ENCODE assay signal across 1 cellular context in the genomic region with DNA sequence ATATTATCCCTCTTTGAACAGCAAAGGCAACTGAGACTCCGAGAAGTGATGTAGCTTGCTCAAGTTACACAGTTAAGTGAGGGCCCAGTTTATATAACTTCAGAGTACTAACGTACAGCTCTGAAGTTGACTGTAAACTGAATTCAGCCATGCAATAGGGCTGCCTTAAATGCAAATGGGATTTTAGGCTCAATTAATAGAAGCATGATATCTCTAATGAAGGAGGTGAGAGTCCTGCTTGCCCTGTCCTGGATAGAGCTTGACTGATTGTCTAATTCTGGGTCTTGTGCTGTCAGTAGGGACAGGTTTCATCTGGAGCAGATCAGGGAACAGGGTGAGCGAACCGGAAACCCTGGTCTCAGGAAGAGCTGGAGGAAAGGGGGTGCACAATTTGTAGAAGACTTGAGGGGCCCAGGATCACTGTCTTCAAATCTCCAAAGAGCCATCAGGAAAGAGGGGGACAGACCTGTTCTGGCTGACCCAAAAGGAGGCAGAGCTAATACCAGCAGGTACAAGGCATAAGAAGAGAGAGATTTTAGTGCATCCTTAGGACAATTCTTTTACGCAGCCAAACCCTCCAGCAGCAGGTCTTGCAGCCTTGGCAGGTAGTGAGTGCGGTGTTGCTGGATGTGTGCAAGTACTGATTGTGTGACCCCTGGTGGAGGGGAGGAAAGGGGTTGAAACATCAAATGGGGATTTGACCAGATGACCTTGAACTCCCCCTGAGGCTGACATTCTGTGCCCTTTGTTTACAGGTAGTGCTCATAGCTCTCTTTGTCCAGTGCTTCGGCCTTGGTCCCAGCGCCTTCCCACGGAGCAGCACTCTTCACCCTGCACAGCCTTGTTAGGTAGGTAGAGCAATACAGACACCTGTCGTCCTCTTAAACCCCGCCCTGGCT.
TF ChIP-seq lines count a peak whose summit lies in the region.

No MANE protein-coding gene starts in this region.

TF ChIP-seq in HepG2, 621 proteins besides CTCF, POLR2A, EP300 and RAD21 (continued from another document and continues in another):
- TF ChIP-seq, protein P1, sequence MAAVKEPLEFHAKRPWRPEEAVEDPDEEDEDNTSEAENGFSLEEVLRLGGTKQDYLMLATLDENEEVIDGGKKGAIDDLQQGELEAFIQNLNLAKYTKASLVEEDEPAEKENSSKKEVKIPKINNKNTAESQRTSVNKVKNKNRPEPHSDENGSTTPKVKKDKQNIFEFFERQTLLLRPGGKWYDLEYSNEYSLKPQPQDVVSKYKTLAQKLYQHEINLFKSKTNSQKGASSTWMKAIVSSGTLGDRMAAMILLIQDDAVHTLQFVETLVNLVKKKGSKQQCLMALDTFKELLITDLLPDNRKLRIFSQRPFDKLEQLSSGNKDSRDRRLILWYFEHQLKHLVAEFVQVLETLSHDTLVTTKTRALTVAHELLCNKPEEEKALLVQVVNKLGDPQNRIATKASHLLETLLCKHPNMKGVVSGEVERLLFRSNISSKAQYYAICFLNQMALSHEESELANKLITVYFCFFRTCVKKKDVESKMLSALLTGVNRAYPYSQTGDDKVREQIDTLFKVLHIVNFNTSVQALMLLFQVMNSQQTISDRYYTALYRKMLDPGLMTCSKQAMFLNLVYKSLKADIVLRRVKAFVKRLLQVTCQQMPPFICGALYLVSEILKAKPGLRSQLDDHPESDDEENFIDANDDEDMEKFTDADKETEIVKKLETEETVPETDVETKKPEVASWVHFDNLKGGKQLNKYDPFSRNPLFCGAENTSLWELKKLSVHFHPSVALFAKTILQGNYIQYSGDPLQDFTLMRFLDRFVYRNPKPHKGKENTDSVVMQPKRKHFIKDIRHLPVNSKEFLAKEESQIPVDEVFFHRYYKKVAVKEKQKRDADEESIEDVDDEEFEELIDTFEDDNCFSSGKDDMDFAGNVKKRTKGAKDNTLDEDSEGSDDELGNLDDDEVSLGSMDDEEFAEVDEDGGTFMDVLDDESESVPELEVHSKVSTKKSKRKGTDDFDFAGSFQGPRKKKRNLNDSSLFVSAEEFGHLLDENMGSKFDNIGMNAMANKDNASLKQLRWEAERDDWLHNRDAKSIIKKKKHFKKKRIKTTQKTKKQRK (IDR thresholded peaks at IDR 0.05; ENCODE audit: low read length) = no peak
- TF ChIP-seq PHF21A (CRISPR knock-in tag; IDR thresholded peaks at IDR 0.05) (no peak), TAF15 (IDR thresholded peaks at IDR 0.05; ENCODE audit: low read depth, low read length, poor library complexity, severe bottlenecking) (no peak), ZNF567 (CRISPR knock-in tag; IDR thresholded peaks at IDR 0.05; ENCODE audit: borderline replicate concordance) (no peak), ZNF768 (CRISPR knock-in tag; IDR thresholded peaks at IDR 0.05) (no peak), NAIF1 (CRISPR knock-in tag; IDR thresholded peaks at IDR 0.05; ENCODE audit: borderline replicate concordance) (no peak), ZFYVE20 (CRISPR knock-in tag; IDR thresholded peaks at IDR 0.05; ENCODE audit: borderline replicate concordance, low read depth) (no peak), ZMAT3 (CRISPR knock-in tag; conservative IDR thresholded peaks at IDR 0.05) (peak; percentile 49; the same call in 1 of the 2 replicates), ZNF879 (CRISPR knock-in tag; IDR thresholded peaks at IDR 0.05) (0 out of 2 replicates have a peak, but pooled peaks have one; percentile 41), FOXP1 (IDR thresholded peaks at IDR 0.05) (peak; percentile 67), FOXP1 (CRISPR knock-in tag; IDR thresholded peaks at IDR 0.05) (peak; percentile 88), PRMT3 (CRISPR knock-in tag; IDR thresholded peaks at IDR 0.05; ENCODE audit: borderline replicate concordance, low read depth) (no peak; the same call in 1 of the 2 replicates), ZFP36L1 (CRISPR knock-in tag; IDR thresholded peaks at IDR 0.05) (no peak), ZNF652 (CRISPR knock-in tag; IDR thresholded peaks at IDR 0.05; ENCODE audit: borderline replicate concordance, low read depth) (0 out of 2 replicates have a peak, but pooled peaks have one; percentile 27), ZNF570 (CRISPR knock-in tag; IDR thresholded peaks at IDR 0.05; ENCODE audit: borderline replicate concordance) (no peak), ZNF589 (CRISPR knock-in tag; conservative IDR thresholded peaks at IDR 0.05) (no peak), ZNF780A (CRISPR knock-in tag; IDR thresholded peaks at IDR 0.05) (no peak), AGO2 (optimal IDR thresholded peaks at IDR 0.05; ENCODE audit: low read depth, low read length) (no peak), ZNF34 (CRISPR knock-in tag; IDR thresholded peaks at IDR 0.05; ENCODE audit: borderline replicate concordance) (no peak), ZNF557 (CRISPR knock-in tag; IDR thresholded peaks at IDR 0.05) (no peak)
- TF ChIP-seq, protein P2, sequence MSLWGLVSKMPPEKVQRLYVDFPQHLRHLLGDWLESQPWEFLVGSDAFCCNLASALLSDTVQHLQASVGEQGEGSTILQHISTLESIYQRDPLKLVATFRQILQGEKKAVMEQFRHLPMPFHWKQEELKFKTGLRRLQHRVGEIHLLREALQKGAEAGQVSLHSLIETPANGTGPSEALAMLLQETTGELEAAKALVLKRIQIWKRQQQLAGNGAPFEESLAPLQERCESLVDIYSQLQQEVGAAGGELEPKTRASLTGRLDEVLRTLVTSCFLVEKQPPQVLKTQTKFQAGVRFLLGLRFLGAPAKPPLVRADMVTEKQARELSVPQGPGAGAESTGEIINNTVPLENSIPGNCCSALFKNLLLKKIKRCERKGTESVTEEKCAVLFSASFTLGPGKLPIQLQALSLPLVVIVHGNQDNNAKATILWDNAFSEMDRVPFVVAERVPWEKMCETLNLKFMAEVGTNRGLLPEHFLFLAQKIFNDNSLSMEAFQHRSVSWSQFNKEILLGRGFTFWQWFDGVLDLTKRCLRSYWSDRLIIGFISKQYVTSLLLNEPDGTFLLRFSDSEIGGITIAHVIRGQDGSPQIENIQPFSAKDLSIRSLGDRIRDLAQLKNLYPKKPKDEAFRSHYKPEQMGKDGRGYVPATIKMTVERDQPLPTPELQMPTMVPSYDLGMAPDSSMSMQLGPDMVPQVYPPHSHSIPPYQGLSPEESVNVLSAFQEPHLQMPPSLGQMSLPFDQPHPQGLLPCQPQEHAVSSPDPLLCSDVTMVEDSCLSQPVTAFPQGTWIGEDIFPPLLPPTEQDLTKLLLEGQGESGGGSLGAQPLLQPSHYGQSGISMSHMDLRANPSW (CRISPR knock-in tag; IDR thresholded peaks at IDR 0.05; ENCODE audit: borderline replicate concordance) = no peak
- TF ChIP-seq, protein P3, sequence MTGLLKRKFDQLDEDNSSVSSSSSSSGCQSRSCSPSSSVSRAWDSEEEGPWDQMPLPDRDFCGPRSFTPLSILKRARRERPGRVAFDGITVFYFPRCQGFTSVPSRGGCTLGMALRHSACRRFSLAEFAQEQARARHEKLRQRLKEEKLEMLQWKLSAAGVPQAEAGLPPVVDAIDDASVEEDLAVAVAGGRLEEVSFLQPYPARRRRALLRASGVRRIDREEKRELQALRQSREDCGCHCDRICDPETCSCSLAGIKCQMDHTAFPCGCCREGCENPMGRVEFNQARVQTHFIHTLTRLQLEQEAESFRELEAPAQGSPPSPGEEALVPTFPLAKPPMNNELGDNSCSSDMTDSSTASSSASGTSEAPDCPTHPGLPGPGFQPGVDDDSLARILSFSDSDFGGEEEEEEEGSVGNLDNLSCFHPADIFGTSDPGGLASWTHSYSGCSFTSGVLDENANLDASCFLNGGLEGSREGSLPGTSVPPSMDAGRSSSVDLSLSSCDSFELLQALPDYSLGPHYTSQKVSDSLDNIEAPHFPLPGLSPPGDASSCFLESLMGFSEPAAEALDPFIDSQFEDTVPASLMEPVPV (CRISPR knock-in tag; IDR thresholded peaks at IDR 0.05) = 0 out of 2 replicates have a peak, but pooled peaks have one; percentile 21
- TF ChIP-seq, protein P4, sequence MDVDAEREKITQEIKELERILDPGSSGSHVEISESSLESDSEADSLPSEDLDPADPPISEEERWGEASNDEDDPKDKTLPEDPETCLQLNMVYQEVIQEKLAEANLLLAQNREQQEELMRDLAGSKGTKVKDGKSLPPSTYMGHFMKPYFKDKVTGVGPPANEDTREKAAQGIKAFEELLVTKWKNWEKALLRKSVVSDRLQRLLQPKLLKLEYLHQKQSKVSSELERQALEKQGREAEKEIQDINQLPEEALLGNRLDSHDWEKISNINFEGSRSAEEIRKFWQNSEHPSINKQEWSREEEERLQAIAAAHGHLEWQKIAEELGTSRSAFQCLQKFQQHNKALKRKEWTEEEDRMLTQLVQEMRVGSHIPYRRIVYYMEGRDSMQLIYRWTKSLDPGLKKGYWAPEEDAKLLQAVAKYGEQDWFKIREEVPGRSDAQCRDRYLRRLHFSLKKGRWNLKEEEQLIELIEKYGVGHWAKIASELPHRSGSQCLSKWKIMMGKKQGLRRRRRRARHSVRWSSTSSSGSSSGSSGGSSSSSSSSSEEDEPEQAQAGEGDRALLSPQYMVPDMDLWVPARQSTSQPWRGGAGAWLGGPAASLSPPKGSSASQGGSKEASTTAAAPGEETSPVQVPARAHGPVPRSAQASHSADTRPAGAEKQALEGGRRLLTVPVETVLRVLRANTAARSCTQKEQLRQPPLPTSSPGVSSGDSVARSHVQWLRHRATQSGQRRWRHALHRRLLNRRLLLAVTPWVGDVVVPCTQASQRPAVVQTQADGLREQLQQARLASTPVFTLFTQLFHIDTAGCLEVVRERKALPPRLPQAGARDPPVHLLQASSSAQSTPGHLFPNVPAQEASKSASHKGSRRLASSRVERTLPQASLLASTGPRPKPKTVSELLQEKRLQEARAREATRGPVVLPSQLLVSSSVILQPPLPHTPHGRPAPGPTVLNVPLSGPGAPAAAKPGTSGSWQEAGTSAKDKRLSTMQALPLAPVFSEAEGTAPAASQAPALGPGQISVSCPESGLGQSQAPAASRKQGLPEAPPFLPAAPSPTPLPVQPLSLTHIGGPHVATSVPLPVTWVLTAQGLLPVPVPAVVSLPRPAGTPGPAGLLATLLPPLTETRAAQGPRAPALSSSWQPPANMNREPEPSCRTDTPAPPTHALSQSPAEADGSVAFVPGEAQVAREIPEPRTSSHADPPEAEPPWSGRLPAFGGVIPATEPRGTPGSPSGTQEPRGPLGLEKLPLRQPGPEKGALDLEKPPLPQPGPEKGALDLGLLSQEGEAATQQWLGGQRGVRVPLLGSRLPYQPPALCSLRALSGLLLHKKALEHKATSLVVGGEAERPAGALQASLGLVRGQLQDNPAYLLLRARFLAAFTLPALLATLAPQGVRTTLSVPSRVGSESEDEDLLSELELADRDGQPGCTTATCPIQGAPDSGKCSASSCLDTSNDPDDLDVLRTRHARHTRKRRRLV (CRISPR knock-in tag; IDR thresholded peaks at IDR 0.05) = no peak
- TF ChIP-seq, protein P5, sequence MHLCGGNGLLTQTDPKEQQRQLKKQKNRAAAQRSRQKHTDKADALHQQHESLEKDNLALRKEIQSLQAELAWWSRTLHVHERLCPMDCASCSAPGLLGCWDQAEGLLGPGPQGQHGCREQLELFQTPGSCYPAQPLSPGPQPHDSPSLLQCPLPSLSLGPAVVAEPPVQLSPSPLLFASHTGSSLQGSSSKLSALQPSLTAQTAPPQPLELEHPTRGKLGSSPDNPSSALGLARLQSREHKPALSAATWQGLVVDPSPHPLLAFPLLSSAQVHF (CRISPR knock-in tag; IDR thresholded peaks at IDR 0.05) = no peak
- TF ChIP-seq, protein P6, sequence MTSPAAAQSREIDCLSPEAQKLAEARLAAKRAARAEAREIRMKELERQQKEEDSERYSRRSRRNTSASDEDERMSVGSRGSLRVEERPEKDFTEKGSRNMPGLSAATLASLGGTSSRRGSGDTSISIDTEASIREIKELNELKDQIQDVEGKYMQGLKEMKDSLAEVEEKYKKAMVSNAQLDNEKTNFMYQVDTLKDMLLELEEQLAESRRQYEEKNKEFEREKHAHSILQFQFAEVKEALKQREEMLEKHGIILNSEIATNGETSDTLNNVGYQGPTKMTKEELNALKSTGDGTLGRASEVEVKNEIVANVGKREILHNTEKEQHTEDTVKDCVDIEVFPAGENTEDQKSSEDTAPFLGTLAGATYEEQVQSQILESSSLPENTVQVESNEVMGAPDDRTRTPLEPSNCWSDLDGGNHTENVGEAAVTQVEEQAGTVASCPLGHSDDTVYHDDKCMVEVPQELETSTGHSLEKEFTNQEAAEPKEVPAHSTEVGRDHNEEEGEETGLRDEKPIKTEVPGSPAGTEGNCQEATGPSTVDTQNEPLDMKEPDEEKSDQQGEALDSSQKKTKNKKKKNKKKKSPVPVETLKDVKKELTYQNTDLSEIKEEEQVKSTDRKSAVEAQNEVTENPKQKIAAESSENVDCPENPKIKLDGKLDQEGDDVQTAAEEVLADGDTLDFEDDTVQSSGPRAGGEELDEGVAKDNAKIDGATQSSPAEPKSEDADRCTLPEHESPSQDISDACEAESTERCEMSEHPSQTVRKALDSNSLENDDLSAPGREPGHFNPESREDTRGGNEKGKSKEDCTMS (CRISPR knock-in tag; conservative IDR thresholded peaks at IDR 0.05) = no peak
- TF ChIP-seq, protein P7, sequence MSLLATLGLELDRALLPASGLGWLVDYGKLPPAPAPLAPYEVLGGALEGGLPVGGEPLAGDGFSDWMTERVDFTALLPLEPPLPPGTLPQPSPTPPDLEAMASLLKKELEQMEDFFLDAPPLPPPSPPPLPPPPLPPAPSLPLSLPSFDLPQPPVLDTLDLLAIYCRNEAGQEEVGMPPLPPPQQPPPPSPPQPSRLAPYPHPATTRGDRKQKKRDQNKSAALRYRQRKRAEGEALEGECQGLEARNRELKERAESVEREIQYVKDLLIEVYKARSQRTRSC (CRISPR knock-in tag; IDR thresholded peaks at IDR 0.05; ENCODE audit: low read depth) = no peak
- TF ChIP-seq, protein P8, sequence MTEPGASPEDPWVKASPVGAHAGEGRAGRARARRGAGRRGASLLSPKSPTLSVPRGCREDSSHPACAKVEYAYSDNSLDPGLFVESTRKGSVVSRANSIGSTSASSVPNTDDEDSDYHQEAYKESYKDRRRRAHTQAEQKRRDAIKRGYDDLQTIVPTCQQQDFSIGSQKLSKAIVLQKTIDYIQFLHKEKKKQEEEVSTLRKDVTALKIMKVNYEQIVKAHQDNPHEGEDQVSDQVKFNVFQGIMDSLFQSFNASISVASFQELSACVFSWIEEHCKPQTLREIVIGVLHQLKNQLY (CRISPR knock-in tag; IDR thresholded peaks at IDR 0.05) = no peak
- TF ChIP-seq, protein P9, sequence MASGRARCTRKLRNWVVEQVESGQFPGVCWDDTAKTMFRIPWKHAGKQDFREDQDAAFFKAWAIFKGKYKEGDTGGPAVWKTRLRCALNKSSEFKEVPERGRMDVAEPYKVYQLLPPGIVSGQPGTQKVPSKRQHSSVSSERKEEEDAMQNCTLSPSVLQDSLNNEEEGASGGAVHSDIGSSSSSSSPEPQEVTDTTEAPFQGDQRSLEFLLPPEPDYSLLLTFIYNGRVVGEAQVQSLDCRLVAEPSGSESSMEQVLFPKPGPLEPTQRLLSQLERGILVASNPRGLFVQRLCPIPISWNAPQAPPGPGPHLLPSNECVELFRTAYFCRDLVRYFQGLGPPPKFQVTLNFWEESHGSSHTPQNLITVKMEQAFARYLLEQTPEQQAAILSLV (CRISPR knock-in tag; IDR thresholded peaks at IDR 0.05; ENCODE audit: borderline replicate concordance) = 0 out of 2 replicates have a peak, but pooled peaks have one; percentile 33
